Comparison of ENCODE assay signal across 10 cellular contexts in genomic region chr13:25847145-25847544, GRCh38.
DNase-seq lines count a peak whose midpoint lies in the region; ATAC-seq and TF ChIP-seq lines count a peak whose summit lies in the region.
"Had no signal": no experiment of that assay in that cellular context is flagged by ENCODE, and none has a peak within 500 bp of the region (broad histone marks: within the 10 kb centered on the region; RNA-seq: fewer than 3 reads in every experiment).

No MANE protein-coding gene starts in this region.

- intact Hi-C loops in mucosa of descending colon (cut with DNase I, micrococcal nuclease) (no loop called here), vagina (cut with DNase I) (no loop called here), psoas muscle (cut with DNase I) (no loop called here)

- H3K27ac ChIP-seq in MM.1S (ENCODE audit: low read length) = peak overlapping the region; percentile 88
- H3K27ac ChIP-seq in vagina = no peak overlapping the region
- H3K27ac ChIP-seq in psoas muscle = no peak overlapping the region
- H3K27ac ChIP-seq: foreskin keratinocyte had no signal

- peak overlapping the region; percentile 60 for H3K4me2 ChIP-seq in MM.1S (ENCODE audit: low read depth, low read length)

- H3K36me3 ChIP-seq in MM.1S (replicated peaks; ENCODE audit: insufficient read depth, low read length) (no peaks in the 10 kb centered on the region), mucosa of descending colon (ENCODE audit: low read depth) (no peaks in the 10 kb centered on the region), vagina (no peaks in the 10 kb centered on the region), psoas muscle (ENCODE audit: insufficient read depth in 1 of 2, low read depth in 1 of 2) (no peaks in the 10 kb centered on the region)
- H3K36me3 ChIP-seq: MG63 had no signal

- 75 to 82% (median 82%) methylated on average over 5 of the region's 5 CpGs for WGBS in psoas muscle, 3 donors

- TF ChIP-seq POLR2A in vagina (IDR thresholded peaks at IDR 0.05) = no peak

- DNase-seq in MM.1S = peak; percentile 75
- DNase-seq in mucosa of descending colon = no peak
- DNase-seq in vagina (ENCODE audit: extremely low spot score in 2 of 2) = no peak
- no peak for DNase-seq in psoas muscle
- no peak for DNase-seq in NCI-H1105 (lab: John Stamatoyannopoulos, UW)
- DNase-seq: foreskin keratinocyte, MG63 had no signal

- TF ChIP-seq CTCF in MM.1S (IDR thresholded peaks at IDR 0.05; ENCODE audit: low read length) = no peak
- no peak for TF ChIP-seq CTCF in mucosa of descending colon (IDR thresholded peaks at IDR 0.05)
- no peak for TF ChIP-seq CTCF in vagina (IDR thresholded peaks at IDR 0.05)
- no peak for TF ChIP-seq CTCF in psoas muscle (IDR thresholded peaks at IDR 0.05)

- H3K4me1 ChIP-seq in MM.1S (ENCODE audit: low read length) (peaks cover 43% of the 10 kb centered on the region), mucosa of descending colon (ENCODE audit: low read depth) (no peaks in the 10 kb centered on the region), vagina (no peaks in the 10 kb centered on the region), psoas muscle (no peaks in the 10 kb centered on the region)

- H3K4me3 ChIP-seq in MM.1S (ENCODE audit: low read length) (peak overlapping the region; percentile 33), mucosa of descending colon (no peak overlapping the region), vagina (no peak overlapping the region), psoas muscle (no peak overlapping the region)
- H3K4me3 ChIP-seq: MG63 had no signal

- H3K9me3 ChIP-seq in MM.1S (replicated peaks; ENCODE audit: insufficient read depth, low read length) = no peaks in the 10 kb centered on the region
- H3K9me3 ChIP-seq in mucosa of descending colon = no peaks in the 10 kb centered on the region
- H3K9me3 ChIP-seq in vagina = no peaks in the 10 kb centered on the region
- no peaks in the 10 kb centered on the region for H3K9me3 ChIP-seq in psoas muscle

- H3K79me2 ChIP-seq in MM.1S (ENCODE audit: low read length) = no peaks in the 10 kb centered on the region

- H3K27me3 ChIP-seq in MM.1S (replicated peaks; ENCODE audit: insufficient read depth, low read length) (no peaks in the 10 kb centered on the region), vagina (no peaks in the 10 kb centered on the region), psoas muscle (ENCODE audit: insufficient read depth in 3 of 3, low read length in 2 of 3) (no peaks in the 10 kb centered on the region)
- H3K27me3 ChIP-seq: foreskin keratinocyte, MG63 had no signal

- 0 out of 2 replicates have a peak overlapping the region, but pooled peaks have one; percentile 19 for H2AFZ ChIP-seq in MM.1S (ENCODE audit: low read length)

- H3F3A ChIP-seq in MM.1S (ENCODE audit: insufficient read depth, low read length) = peaks cover 14% of the 10 kb centered on the region

- no peaks in the 10 kb centered on the region for H4K20me1 ChIP-seq in MM.1S (ENCODE audit: insufficient read depth, low read length)

- ATAC-seq in GM18858 (IDR thresholded peaks at IDR 0.05; ENCODE audit: unreplicated experiment) = peak; percentile 79
- peak; percentile 81 for ATAC-seq in GM21619 (IDR thresholded peaks at IDR 0.05; ENCODE audit: unreplicated experiment)
- ATAC-seq in mucosa of descending colon = peak; percentile 52
- ATAC-seq in psoas muscle = no peak
- ATAC-seq: HCT116 had no signal

- H3K9me2 ChIP-seq in MM.1S (replicated peaks; ENCODE audit: insufficient read depth, low read length) = no peaks in the 10 kb centered on the region

- H3K9ac ChIP-seq in MM.1S (ENCODE audit: low read length) = no peak overlapping the region; the same call in 1 of the 2 replicates

Comparison
In these comparisons a context has a peak if more than half of its experiments do, and no peak if none do; other contexts are left out.
1. ATAC-seq: peak in GM18858 (single experiment), GM21619 (single experiment) and mucosa of descending colon (single experiment); none in psoas muscle (0 of 4).